Comparison of ENCODE assay signal across 20 cellular contexts in the genomic region with DNA sequence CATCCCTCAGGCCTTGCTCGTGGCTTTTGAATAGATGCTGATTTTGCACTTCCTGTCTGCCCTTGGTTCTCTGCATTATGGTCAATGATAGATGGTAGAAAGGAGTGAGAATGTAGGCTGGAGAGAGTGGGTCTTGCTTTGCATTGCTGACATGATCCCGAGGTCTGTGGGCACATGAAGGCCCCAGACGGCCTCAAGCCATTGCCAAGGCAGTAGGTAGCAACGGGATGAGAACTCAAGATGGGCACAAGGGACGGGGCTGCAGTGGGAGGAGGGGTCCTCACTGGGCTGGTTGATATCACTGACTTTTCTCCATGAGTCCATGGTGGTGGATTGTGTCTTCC. TPM values are rescaled to one million over a fixed set of nuclear protein-coding genes. Genes with fewer than 3 reads are reported as not detected.
A peak's percentile ranks its signal among the peaks of the same experiment; 100 is the strongest.
DNase-seq lines count a peak whose midpoint lies in the region; ATAC-seq and TF ChIP-seq lines count a peak whose summit lies in the region.
"Had no signal": no experiment of that assay in that cellular context is flagged by ENCODE, and none has a peak within 500 bp of the region (broad histone marks: within the 10 kb centered on the region; RNA-seq: fewer than 3 reads in every experiment).

No MANE protein-coding gene starts in this region.

- H3T11ph ChIP-seq in H9 (ENCODE audit: low read length): no peak overlapping the region

- H3K9me3 ChIP-seq in H9 (ENCODE audit: control insufficient read depth, low read depth, low read length): no peaks in the 10 kb centered on the region
- H3K9me3 ChIP-seq: BLaER1 treated with 17β-estradiol and CSF1 and Interleukin-3, amounts not matched to agents 10 nM and 100 nM; Caco-2; HAP-1 had no signal

- no peaks in the 10 kb centered on the region for H4K20me1 ChIP-seq in H9 (ENCODE audit: control insufficient read depth, insufficient read depth, insufficient read length)
- H4K20me1 ChIP-seq: BLaER1 treated with 17β-estradiol and CSF1 and Interleukin-3, amounts not matched to agents 10 nM and 100 nM had no signal

- H3K79me1 ChIP-seq in H9 (ENCODE audit: insufficient read depth, low read depth, low read length, poor library complexity, severe bottlenecking): no peaks in the 10 kb centered on the region

- no peak overlapping the region for H2BK12ac ChIP-seq in H9 (ENCODE audit: insufficient read length, low read depth, low read length)

- no peak overlapping the region for H3K27ac Mint-ChIP-seq in H9
- no peak overlapping the region for H3K27ac Mint-ChIP-seq in activated T-helper 2 cell treated with anti-CD3 and anti-CD28 coated beads, Interferon-gamma antibody, Interleukin-2, Interleukin-4, amounts not matched to agents 10 μg/mL and 5 μg/mL and 100 μg/mL, durations not matched to agents 14 hours and 24 hours and 36 hours
- H3K27ac Mint-ChIP-seq: B cell; CD4-positive, CD25-positive, alpha-beta regulatory T cell; CD8-positive, alpha-beta memory T cell had no signal

- no peaks in the 10 kb centered on the region for H3K4me1 ChIP-seq in H9 (ENCODE audit: insufficient read depth, low read length)
- H3K4me1 ChIP-seq: Caco-2, HAP-1 had no signal

- WGBS in H9 (ENCODE audit: extremely low coverage, insufficient read length, low lambda C conversion rate): no CpG with 5 or more reads among the region's 5 CpGs

- no peak overlapping the region for H2BK5ac ChIP-seq in H9 (ENCODE audit: insufficient read length, low read length)

- no peak overlapping the region for H2BK120ac ChIP-seq in H9 (ENCODE audit: low read depth, low read length, poor library complexity, severe bottlenecking)

- intact Hi-C loops in activated T-helper 2 cell treated with anti-CD3 and anti-CD28 coated beads, Interferon-gamma antibody, Interleukin-2, Interleukin-4, amounts not matched to agents 10 μg/mL and 5 μg/mL and 100 μg/mL, durations not matched to agents 14 hours and 24 hours and 36 hours (cut with micrococcal nuclease): no loop called here

- no peak overlapping the region for H3K4me3 Mint-ChIP-seq in H9
- H3K4me3 Mint-ChIP-seq in activated T-helper 2 cell treated with anti-CD3 and anti-CD28 coated beads, Interferon-gamma antibody, Interleukin-2, Interleukin-4, amounts not matched to agents 10 μg/mL and 5 μg/mL and 100 μg/mL, durations not matched to agents 14 hours and 24 hours and 36 hours (ENCODE audit: low read depth): no peak overlapping the region
- H3K4me3 Mint-ChIP-seq: B cell; CD4-positive, CD25-positive, alpha-beta regulatory T cell; CD8-positive, alpha-beta memory T cell had no signal

- H3K14ac ChIP-seq in H9 (ENCODE audit: insufficient read depth, low read length): no peak overlapping the region

- H3K4me1 Mint-ChIP-seq in H9: no peaks in the 10 kb centered on the region
- H3K4me1 Mint-ChIP-seq in activated T-helper 2 cell treated with anti-CD3 and anti-CD28 coated beads, Interferon-gamma antibody, Interleukin-2, Interleukin-4, amounts not matched to agents 10 μg/mL and 5 μg/mL and 100 μg/mL, durations not matched to agents 14 hours and 24 hours and 36 hours (ENCODE audit: low read depth): peaks cover 12% of the 10 kb centered on the region
- H3K4me1 Mint-ChIP-seq: B cell; CD4-positive, CD25-positive, alpha-beta regulatory T cell; CD8-positive, alpha-beta memory T cell had no signal

- no peak for ATAC-seq in GM18511 (IDR thresholded peaks at IDR 0.05; ENCODE audit: unreplicated experiment)

- H2AK5ac ChIP-seq in H9 (ENCODE audit: insufficient read length, low read length): no peak overlapping the region

- H4K91ac ChIP-seq in H9 (ENCODE audit: insufficient read length, low read depth, low read length): no peak overlapping the region

- no peak overlapping the region for H2BK20ac ChIP-seq in H9 (ENCODE audit: low read depth, low read length, poor library complexity, severe bottlenecking)

- DNase-seq in GM10266 (ENCODE audit: extremely low spot score) (peak; percentile 2), H9 (peak; percentile 5), iPS-NIHi7 (ENCODE audit: extremely low spot score) (peak; percentile 5), COLO668 (lab: John Stamatoyannopoulos, UW; ENCODE audit: unreplicated experiment) (no peak), RKO (ENCODE audit: low spot score) (no peak)
- peak; percentile 4 for DNase-seq in activated T-helper 2 cell treated with anti-CD3 and anti-CD28 coated beads, Interferon-gamma antibody, Interleukin-2, Interleukin-4, amounts not matched to agents 10 μg/mL and 5 μg/mL and 100 μg/mL, durations not matched to agents 14 hours and 24 hours and 36 hours (ENCODE audit: low spot score)
- DNase-seq: Caco-2; CD4-positive, CD25-positive, alpha-beta regulatory T cell; CD8-positive, alpha-beta memory T cell; DMS153; DMS79; GDM1; GOT3 had no signal

- no peaks in the 10 kb centered on the region for H3K27me3 ChIP-seq in H9 (ENCODE audit: insufficient read depth, low read length)
- H3K27me3 ChIP-seq: BLaER1 treated with 17β-estradiol and CSF1 and Interleukin-3, amounts not matched to agents 10 nM and 100 nM had no signal

- no peak overlapping the region for H3K18ac ChIP-seq in H9 (ENCODE audit: insufficient read length, low read depth, low read length)

- no peak overlapping the region for H3K4me2 ChIP-seq in H9 (ENCODE audit: insufficient read depth, insufficient read length, low read length)
- H3K4me2 ChIP-seq: BLaER1 treated with 17β-estradiol and CSF1 and Interleukin-3, amounts not matched to agents 10 nM and 100 nM had no signal

- TF ChIP-seq CTCF in GM10266 (IDR thresholded peaks at IDR 0.05; ENCODE audit: control insufficient read depth, insufficient read depth, low read depth, missing control alignments): no peak
- no peak for TF ChIP-seq CTCF in H9 (conservative IDR thresholded peaks at IDR 0.05)

- H2BK15ac ChIP-seq in H9 (ENCODE audit: low read depth, low read length): no peak overlapping the region

- no peaks in the 10 kb centered on the region for H3K23me2 ChIP-seq in H9 (ENCODE audit: insufficient read length, low read depth, low read length, poor library complexity, severe bottlenecking)

- H3K9ac ChIP-seq in H9 (ENCODE audit: extremely low read depth, insufficient read length, low read length): no peak overlapping the region
- H3K9ac ChIP-seq: BLaER1 treated with 17β-estradiol and CSF1 and Interleukin-3, amounts not matched to agents 10 nM and 100 nM had no signal

- peaks cover 87 to 92% of the 10 kb centered on the region in 2 experiments for H3K9me3 Mint-ChIP-seq in H9
- H3K9me3 Mint-ChIP-seq in activated T-helper 2 cell treated with anti-CD3 and anti-CD28 coated beads, Interferon-gamma antibody, Interleukin-2, Interleukin-4, amounts not matched to agents 10 μg/mL and 5 μg/mL and 100 μg/mL, durations not matched to agents 14 hours and 24 hours and 36 hours: no peaks in the 10 kb centered on the region
- H3K9me3 Mint-ChIP-seq: CD8-positive, alpha-beta memory T cell had no signal

- H3K27ac ChIP-seq in H9 (ENCODE audit: insufficient read length, low read depth, low read length): no peak overlapping the region
- H3K27ac ChIP-seq: BLaER1 treated with 17β-estradiol and CSF1 and Interleukin-3, amounts not matched to agents 10 nM and 100 nM had no signal

- peaks cover 12% of the 10 kb centered on the region for H3K27me3 Mint-ChIP-seq in H9 (ENCODE audit: low read depth)
- H3K27me3 Mint-ChIP-seq in activated T-helper 2 cell treated with anti-CD3 and anti-CD28 coated beads, Interferon-gamma antibody, Interleukin-2, Interleukin-4, amounts not matched to agents 10 μg/mL and 5 μg/mL and 100 μg/mL, durations not matched to agents 14 hours and 24 hours and 36 hours (ENCODE audit: low read depth): no peaks in the 10 kb centered on the region
- H3K27me3 Mint-ChIP-seq: CD4-positive, CD25-positive, alpha-beta regulatory T cell had no signal

- H2AFZ ChIP-seq in H9 (ENCODE audit: low read length): no peak overlapping the region

- H4K5ac ChIP-seq in H9 (ENCODE audit: insufficient read length, low read depth, low read length): no peak overlapping the region

- H3K4ac ChIP-seq in H9 (ENCODE audit: low read depth, low read length): no peak overlapping the region

- H3K23ac ChIP-seq in H9 (ENCODE audit: insufficient read length, low read depth, low read length): no peak overlapping the region

- no peak overlapping the region for H3K56ac ChIP-seq in H9 (ENCODE audit: insufficient read length, low read depth, low read length)

- H4K8ac ChIP-seq in H9 (replicated peaks; ENCODE audit: insufficient read length, low read depth, low read length): no peak overlapping the region

- H3K79me2 ChIP-seq in H9 (ENCODE audit: insufficient read depth, low read length): no peaks in the 10 kb centered on the region

- peaks cover 0 to 3% (median 0%) of the 10 kb centered on the region in 3 experiments; a peak in 1 of 7 replicates for H3K36me3 Mint-ChIP-seq in H9 (ENCODE audit: insufficient read depth in 1 of 3, low read depth in 3 of 3)
- no peaks in the 10 kb centered on the region for H3K36me3 Mint-ChIP-seq in activated T-helper 2 cell treated with anti-CD3 and anti-CD28 coated beads, Interferon-gamma antibody, Interleukin-2, Interleukin-4, amounts not matched to agents 10 μg/mL and 5 μg/mL and 100 μg/mL, durations not matched to agents 14 hours and 24 hours and 36 hours (ENCODE audit: low read depth)
- H3K36me3 Mint-ChIP-seq: CD4-positive, CD25-positive, alpha-beta regulatory T cell; CD8-positive, alpha-beta memory T cell had no signal

RNA-seq across cellular contexts. Expression of a gene that starts 54.0 kb away (rescaled TPM):
- not detected in 2 replicates for total RNA-seq in H9 (2021)
- total RNA-seq in activated T-helper 2 cell treated with anti-CD3 and anti-CD28 coated beads, Interferon-gamma antibody, Interleukin-2, Interleukin-4, amounts not matched to agents 10 μg/mL and 5 μg/mL and 100 μg/mL, durations not matched to agents 14 hours and 24 hours and 36 hours: 0.07 TPM in 1 of 2 replicates, not detected in the other
- total RNA-seq: A172; B cell; Caco-2; CD4-positive, CD25-positive, alpha-beta regulatory T cell; CD8-positive, alpha-beta memory T cell; Daoy; HT-29 had no signal

Comparison
In these comparisons a context has a peak if more than half of its experiments do, and no peak if none do; other contexts are left out.
1. DNase-seq: peak in GM10266 (single experiment), H9 (single experiment), activated T-helper 2 cell treated with anti-CD3 and anti-CD28 coated beads, Interferon-gamma antibody, Interleukin-2, Interleukin-4, amounts not matched to agents 10 μg/mL and 5 μg/mL and 100 μg/mL, durations not matched to agents 14 hours and 24 hours and 36 hours (single experiment) and iPS-NIHi7 (single experiment); none in COLO668 (single experiment) and RKO (single experiment).